7 cellular contexts compared by ENCODE assay signal in the genomic region with DNA sequence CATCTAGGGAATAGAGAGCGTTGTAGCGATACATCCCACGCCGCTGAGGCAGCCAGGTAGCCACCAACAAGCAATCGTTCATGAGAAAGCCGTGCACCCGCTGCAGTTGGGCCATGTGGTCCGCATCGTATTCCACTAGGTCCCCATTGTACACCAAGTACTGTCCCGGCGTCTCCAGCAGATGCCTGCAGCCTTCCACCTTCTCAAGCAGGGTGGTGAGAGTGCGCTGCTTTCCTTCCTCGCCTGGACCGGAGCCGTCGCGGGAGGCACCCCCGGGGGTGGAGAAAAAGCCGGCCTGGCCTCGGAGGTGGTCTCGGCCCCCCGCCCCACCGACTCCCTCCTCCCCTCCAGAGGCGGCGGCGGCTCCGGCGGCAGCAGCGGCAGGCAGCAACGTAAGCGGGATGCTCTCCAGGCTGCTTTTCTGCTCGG. TPM values are rescaled to one million over a fixed set of nuclear protein-coding genes. Genes with fewer than 3 reads are reported as not detected.
A peak's percentile ranks its signal among the peaks of the same experiment; 100 is the strongest.
DNase-seq lines count a peak whose midpoint lies in the region; ATAC-seq and TF ChIP-seq lines count a peak whose summit lies in the region.

No MANE protein-coding gene starts in this region.

- CTCF ChIA-PET in activated CD8-positive, alpha-beta T cell treated with anti-CD3 and anti-CD28 coated beads for 36 hours (lab: Charles Lee): interaction anchor here (0.6 to 2.3 kb wide), 9 partner anchors 18 to 281 kb away, joined by 3 to 9 read pairs (median 3); a partner anchor contains a TSS

- H3K9me3 ChIP-seq in right atrium auricular region: no peaks in the 10 kb centered on the region

- no peaks in the 10 kb centered on the region for H3K27me3 Mint-ChIP-seq in activated CD8-positive, alpha-beta T cell treated with anti-CD3 and anti-CD28 coated beads for 36 hours

- TF ChIP-seq CTCF in activated CD8-positive, alpha-beta T cell treated with anti-CD3 and anti-CD28 coated beads for 36 hours (IDR thresholded peaks at IDR 0.05): no peak
- TF ChIP-seq CTCF in right atrium auricular region (IDR thresholded peaks at IDR 0.05): no peak

- peaks cover 0 to 63% of the 10 kb centered on the region in 2 donors for H3K4me1 ChIP-seq in right atrium auricular region

- peaks cover 59% of the 10 kb centered on the region for H3K4me1 Mint-ChIP-seq in activated CD8-positive, alpha-beta T cell treated with anti-CD3 and anti-CD28 coated beads for 36 hours (ENCODE audit: low read depth)

- H3K36me3 ChIP-seq in right atrium auricular region: peaks cover 15% of the 10 kb centered on the region

- no peaks in the 10 kb centered on the region for H3K27me3 ChIP-seq in right atrium auricular region

- H3K27ac ChIP-seq in right atrium auricular region: peak overlapping the region; percentile 89 to 96

- peaks cover 58% of the 10 kb centered on the region for H3K36me3 Mint-ChIP-seq in activated CD8-positive, alpha-beta T cell treated with anti-CD3 and anti-CD28 coated beads for 36 hours (ENCODE audit: low read depth)

- ATAC-seq in GM19043 (IDR thresholded peaks at IDR 0.05; ENCODE audit: low read depth, unreplicated experiment): peak; percentile 2
- ATAC-seq in HG03108 (IDR thresholded peaks at IDR 0.05; ENCODE audit: unreplicated experiment): peak; percentile 6
- no peak for ATAC-seq in activated CD8-positive, alpha-beta T cell treated with anti-CD3 and anti-CD28 coated beads for 36 hours

- peaks cover 6% of the 10 kb centered on the region for H3K9me3 Mint-ChIP-seq in activated CD8-positive, alpha-beta T cell treated with anti-CD3 and anti-CD28 coated beads for 36 hours

- peak overlapping the region; percentile 100 for H3K4me3 Mint-ChIP-seq in activated CD8-positive, alpha-beta T cell treated with anti-CD3 and anti-CD28 coated beads for 36 hours

- peak overlapping the region; percentile 99 for H3K27ac Mint-ChIP-seq in activated CD8-positive, alpha-beta T cell treated with anti-CD3 and anti-CD28 coated beads for 36 hours

- POLR2A ChIA-PET in activated CD8-positive, alpha-beta T cell treated with anti-CD3 and anti-CD28 coated beads for 36 hours (lab: Charles Lee): interaction anchor here (0.9 to 2.3 kb wide), 6 partner anchors 12 to 276 kb away, joined by 3 to 7 read pairs (median 3); a partner anchor contains a TSS

- H3K4me3 ChIP-seq in right atrium auricular region (peak overlapping the region; percentile 79 to 89), skeletal muscle cell (ENCODE audit: low read depth, low read length) (peak overlapping the region; percentile 98)

- DNase-seq in activated CD8-positive, alpha-beta T cell treated with anti-CD3 and anti-CD28 coated beads for 36 hours: no peak
- no peak for DNase-seq in right atrium auricular region (ENCODE audit: low spot score)
- no peak for DNase-seq in skeletal muscle cell (ENCODE audit: low read depth)
- DNase-seq in NCI-H69 (lab: John Stamatoyannopoulos, UW): no peak
- no peak for DNase-seq in SIG-M5 treated with dmso at 0.1 percent for 504 hours (lab: John Stamatoyannopoulos, UW; ENCODE audit: unreplicated experiment)

- intact Hi-C loops in activated CD8-positive, alpha-beta T cell treated with anti-CD3 and anti-CD28 coated beads for 36 hours (cut with micrococcal nuclease): no loop called here

RNA-seq across cellular contexts. Expression of a gene that starts 0.6 kb away (rescaled TPM):
- 10 to 100 TPM; 12.8 to 13.7 TPM for total RNA-seq in activated CD8-positive, alpha-beta T cell treated with anti-CD3 and anti-CD28 coated beads for 36 hours
- 10 to 100 TPM; 10.7 to 11.8 TPM for total RNA-seq in right atrium auricular region

RNA-seq across cellular contexts. Expression of a gene that starts 1.0 kb away (rescaled TPM):
- total RNA-seq in activated CD8-positive, alpha-beta T cell treated with anti-CD3 and anti-CD28 coated beads for 36 hours: 1 to 10 TPM; 6.8 to 7.7 TPM
- 1 to 10 TPM; 8.9 to 9.1 TPM for total RNA-seq in right atrium auricular region
